14 cellular contexts compared by ENCODE assay signal in genomic region chr5:155303134-155303533, GRCh38.
"Had no signal": no experiment of that assay in that cellular context is flagged by ENCODE, and none has a peak within 500 bp of the region (broad histone marks: within the 10 kb centered on the region; RNA-seq: fewer than 3 reads in every experiment).

No MANE protein-coding gene starts in this region.

- DNase-seq: activated CD4-positive, alpha-beta T cell treated with anti-CD3 and anti-CD28 coated beads for 36 hours; activated CD8-positive, alpha-beta memory T cell treated with anti-CD3 and anti-CD28 coated beads for 24 hours; activated naive CD4-positive, alpha-beta T cell treated with anti-CD3 and anti-CD28 coated beads, Interleukin-2, amount 50 U/mL, for 16 hours; adrenal gland; caudate nucleus; effector CD4-positive, alpha-beta T cell; heart left ventricle; naive thymus-derived CD4-positive, alpha-beta T cell; substantia nigra; T1000; WERI-Rb-1 had no signal

- H3K27ac ChIP-seq: adrenal gland, coronary artery, heart left ventricle, parathyroid adenoma, skin epidermis, WERI-Rb-1 had no signal

- H3K9ac ChIP-seq: parathyroid adenoma had no signal

- H3K79me2 ChIP-seq: parathyroid adenoma had no signal

- H3K4me1 ChIP-seq: adrenal gland had no signal

- H3K4me3 ChIP-seq: adrenal gland, coronary artery, heart left ventricle, skin epidermis had no signal

- H2AFZ ChIP-seq: parathyroid adenoma had no signal

- H3K27me3 ChIP-seq: adrenal gland, heart left ventricle had no signal

- H3K9me3 ChIP-seq: adrenal gland, heart left ventricle had no signal

- H3K36me3 ChIP-seq: adrenal gland, heart left ventricle, WERI-Rb-1 had no signal

- ATAC-seq: activated CD4-positive, alpha-beta T cell treated with anti-CD3 and anti-CD28 coated beads for 36 hours; heart left ventricle; naive thymus-derived CD4-positive, alpha-beta T cell had no signal
